9 cellular contexts compared by ENCODE assay signal in genomic region chr12:49365542-49365941, GRCh38. TPM values are rescaled to one million over a fixed set of nuclear protein-coding genes. Genes with fewer than 3 reads are reported as not detected.
DNase-seq lines count a peak whose midpoint lies in the region; ATAC-seq, FAIRE-seq and TF ChIP-seq lines count a peak whose summit lies in the region.
"Had no signal": no experiment of that assay in that cellular context is flagged by ENCODE, and none has a peak within 500 bp of the region (broad histone marks: within the 10 kb centered on the region; RNA-seq: fewer than 3 reads in every experiment).

No MANE protein-coding gene starts in this region.

- peaks cover 12% of the 10 kb centered on the region for H3K36me3 ChIP-seq in SJSA1
- no peaks in the 10 kb centered on the region for H3K36me3 ChIP-seq in transverse colon
- no peaks in the 10 kb centered on the region for H3K36me3 ChIP-seq in pancreas

- H3K4me1 ChIP-seq in SJSA1 (replicated peaks) = peaks cover 41% of the 10 kb centered on the region
- peaks cover 9 to 28% (median 23%) of the 10 kb centered on the region in 4 donors for H3K4me1 ChIP-seq in transverse colon
- peaks cover 0 to 12% (median 12%) of the 10 kb centered on the region in 3 donors for H3K4me1 ChIP-seq in pancreas

- peaks cover 6 to 7% of the 10 kb centered on the region in 2 donors for H3K36me3 Mint-ChIP-seq in activated naive CD4-positive, alpha-beta T cell treated with anti-CD3 and anti-CD28 coated beads, Interleukin-2, amount 50 U/mL, for 72 hours

- ATAC-seq in activated naive CD4-positive, alpha-beta T cell treated with anti-CD3 and anti-CD28 coated beads, Interleukin-2, amount 50 U/mL, for 72 hours = peak in 1 of 2 donors; percentile 39
- ATAC-seq in pancreas = no peak
- no peak for ATAC-seq in HG02763 (IDR thresholded peaks at IDR 0.05; ENCODE audit: unreplicated experiment)

- peak overlapping the region; percentile 92 to 97 for H3K27ac Mint-ChIP-seq in activated naive CD4-positive, alpha-beta T cell treated with anti-CD3 and anti-CD28 coated beads, Interleukin-2, amount 50 U/mL, for 72 hours

- in situ Hi-C loops in transverse colon (cut with MboI; ENCODE audit: low pct_ligation_motif_present in 1 of 4, low pct_unique_long_range_greater_than_20kb in 1 of 4, low sequenced_read_pairs in 3 of 4) = no loop called here

- DNase-seq in activated naive CD4-positive, alpha-beta T cell treated with anti-CD3 and anti-CD28 coated beads, Interleukin-2, amount 50 U/mL, for 72 hours (ENCODE audit: low spot score in 2 of 2) = no peak
- DNase-seq in activated naive CD4-positive, alpha-beta T cell treated with anti-CD3 and anti-CD28 coated beads, Interleukin-2, amount 50 U/mL, for 16 hours = no peak
- DNase-seq in SJSA1 (ENCODE audit: low read depth in 1 of 2, low spot score in 2 of 2) (no peak), fibroblast of gingiva (ENCODE audit: low read depth) (peak; percentile 61), transverse colon (no peak), pancreas (no peak), SK-N-DZ (ENCODE audit: low spot score) (no peak)
- DNase-seq: dorsolateral prefrontal cortex had no signal

- FAIRE-seq in pancreas (lab: Jason Lieb, UNC) = no peak

- no peaks in the 10 kb centered on the region for H3K9me3 ChIP-seq in SJSA1 (replicated peaks)
- H3K9me3 ChIP-seq in transverse colon = no peaks in the 10 kb centered on the region
- no peaks in the 10 kb centered on the region for H3K9me3 ChIP-seq in pancreas

- no peak for TF ChIP-seq POLR2A in transverse colon (IDR thresholded peaks at IDR 0.05)

- no peak for TF ChIP-seq EP300 in transverse colon (IDR thresholded peaks at IDR 0.05; ENCODE audit: low read depth)

- WGBS in transverse colon (ENCODE audit: low coverage in 1 of 2), 2 donors = 50 to 73% methylated on average over 5 of the region's 5 CpGs
- WGBS in pancreas, 2 donors = 76 to 78% methylated on average over 5 of the region's 5 CpGs

- no peak for TF ChIP-seq CTCF in transverse colon (IDR thresholded peaks at IDR 0.05)
- no peak for TF ChIP-seq CTCF in pancreas (IDR thresholded peaks at IDR 0.05)

- H3K27ac ChIP-seq in SJSA1 = peak overlapping the region; percentile 90; the same call in 1 of the 2 replicates
- H3K27ac ChIP-seq in transverse colon = peak overlapping the region in 3 of 4 donors; percentile 21 to 99 (median 98)
- no peak overlapping the region for H3K27ac ChIP-seq in pancreas

- intact Hi-C loops in transverse colon (cut with DNase I; ENCODE audit: low total_unique reads) (no loop called here), pancreas (cut with DNase I) (loop anchor here in 1 of 3 donors (10.0 kb wide), 1 partner anchor 209 kb away; no protein-coding TSS in a partner anchor)

- no peaks in the 10 kb centered on the region for H3K9me3 Mint-ChIP-seq in activated naive CD4-positive, alpha-beta T cell treated with anti-CD3 and anti-CD28 coated beads, Interleukin-2, amount 50 U/mL, for 72 hours

- no peaks in the 10 kb centered on the region for H3K27me3 ChIP-seq in SJSA1 (replicated peaks)
- H3K27me3 ChIP-seq in transverse colon = no peaks in the 10 kb centered on the region
- no peaks in the 10 kb centered on the region for H3K27me3 ChIP-seq in pancreas
- H3K27me3 ChIP-seq: dorsolateral prefrontal cortex had no signal

- H3K4me3 ChIP-seq in SJSA1 (no peak overlapping the region), transverse colon (peak overlapping the region in 3 of 4 donors; percentile 82 to 96 (median 92)), pancreas (no peak overlapping the region)

RNA-seq across cellular contexts. Expression of gene SPATS2, which starts 1.7 kb away (rescaled TPM):
- 10 to 100 TPM; 14.3 to 20.8 TPM for total RNA-seq in activated naive CD4-positive, alpha-beta T cell treated with anti-CD3 and anti-CD28 coated beads, Interleukin-2, amount 50 U/mL, for 72 hours
- total RNA-seq in SJSA1 (2014; rRNA removed; shearing (Covaris generic)) = 41.7 and 44.6 TPM in 2 replicates
- total RNA-seq in transverse colon (10 to 100 TPM; 10.5 to 39.3 (median 21.0) TPM), pancreas (10 to 100 TPM in 2 of 6 donors, 1 to 10 TPM in 4; 7.2 to 12.5 (median 8.6) TPM)
- 10 to 100 TPM; 10.1 to 10.6 TPM for polyA plus RNA-seq in pancreas
- polyA plus RNA-seq in SK-N-DZ (2014; cell fraction: cytosol; rRNA removed) = 29.1 and 34.5 TPM in 2 replicates
- polyA plus RNA-seq in SK-N-DZ (2014; cell fraction: nucleus; rRNA removed) = 14.8 and 27.8 TPM in 2 replicates

RNA-seq across cellular contexts. Expression of gene DNAJC22, which starts 18.9 kb away (rescaled TPM):
- total RNA-seq in activated naive CD4-positive, alpha-beta T cell treated with anti-CD3 and anti-CD28 coated beads, Interleukin-2, amount 50 U/mL, for 72 hours = under 1 TPM; 0.06 to 0.11 TPM
- 6.3 and 9.6 TPM in 2 replicates for total RNA-seq in SJSA1 (2014; rRNA removed; shearing (Covaris generic))
- 10 to 100 TPM; 25.4 to 43.8 (median 39.2) TPM for total RNA-seq in transverse colon
- 10 to 100 TPM in 2 of 6 donors, 1 to 10 TPM in 4; 5.6 to 11.9 (median 8.3) TPM for total RNA-seq in pancreas
- polyA plus RNA-seq in pancreas = 1 to 10 TPM; 4.0 to 7.6 TPM
- 2.2 and 2.4 TPM in 2 replicates for polyA plus RNA-seq in SK-N-DZ (2014; cell fraction: cytosol; rRNA removed)
- polyA plus RNA-seq in SK-N-DZ (2014; cell fraction: nucleus; rRNA removed) = 2.3 and 2.4 TPM in 2 replicates

RNA-seq across cellular contexts. Expression of gene C1QL4, which starts 28.6 kb away (rescaled TPM):
- total RNA-seq in activated naive CD4-positive, alpha-beta T cell treated with anti-CD3 and anti-CD28 coated beads, Interleukin-2, amount 50 U/mL, for 72 hours = not detected
- total RNA-seq in SJSA1 (2014; rRNA removed; shearing (Covaris generic)) = 0.34 and 1.9 TPM in 2 replicates
- total RNA-seq in transverse colon = not detected
- not detected for total RNA-seq in pancreas
- not detected for polyA plus RNA-seq in pancreas
- polyA plus RNA-seq in SK-N-DZ (2014; cell fraction: cytosol; rRNA removed) = 28.5 and 41.0 TPM in 2 replicates
- polyA plus RNA-seq in SK-N-DZ (2014; cell fraction: nucleus; rRNA removed) = 24.7 and 34.5 TPM in 2 replicates

RNA-seq across cellular contexts. Expression of gene TROAP, which starts 42.5 kb away (rescaled TPM):
- total RNA-seq in activated naive CD4-positive, alpha-beta T cell treated with anti-CD3 and anti-CD28 coated beads, Interleukin-2, amount 50 U/mL, for 72 hours = 100 to 1,000 TPM in 1 of 2 donors, 10 to 100 TPM in 1; 67.4 to 134 TPM
- 50.1 and 50.8 TPM in 2 replicates for total RNA-seq in SJSA1 (2014; rRNA removed; shearing (Covaris generic))
- total RNA-seq in transverse colon (100 to 1,000 TPM in 1 of 4 donors, 1 to 10 TPM in 3; 1.1 to 100 (median 2.7) TPM), pancreas (1 to 10 TPM in 1 of 6 donors, under 1 TPM in 4, not detected in 1; 0.08 to 1.3 (median 0.41) TPM)
- polyA plus RNA-seq in pancreas = under 1 TPM; 0.46 to 0.52 TPM
- 51.9 and 59.1 TPM in 2 replicates for polyA plus RNA-seq in SK-N-DZ (2014; cell fraction: cytosol; rRNA removed)
- polyA plus RNA-seq in SK-N-DZ (2014; cell fraction: nucleus; rRNA removed) = 145 and 224 TPM in 2 replicates

Comparison
In these comparisons a context has a peak if more than half of its experiments do, and no peak if none do; other contexts are left out.
1. H3K27ac ChIP-seq: peak in SJSA1 (single experiment) and transverse colon (3 of 4); none in pancreas (0 of 4).
2. H3K4me3 ChIP-seq: peak in transverse colon (3 of 4); none in SJSA1 (single experiment) and pancreas (0 of 4).